Comparison of ENCODE assay signal across 1 cellular context in the genomic region with DNA sequence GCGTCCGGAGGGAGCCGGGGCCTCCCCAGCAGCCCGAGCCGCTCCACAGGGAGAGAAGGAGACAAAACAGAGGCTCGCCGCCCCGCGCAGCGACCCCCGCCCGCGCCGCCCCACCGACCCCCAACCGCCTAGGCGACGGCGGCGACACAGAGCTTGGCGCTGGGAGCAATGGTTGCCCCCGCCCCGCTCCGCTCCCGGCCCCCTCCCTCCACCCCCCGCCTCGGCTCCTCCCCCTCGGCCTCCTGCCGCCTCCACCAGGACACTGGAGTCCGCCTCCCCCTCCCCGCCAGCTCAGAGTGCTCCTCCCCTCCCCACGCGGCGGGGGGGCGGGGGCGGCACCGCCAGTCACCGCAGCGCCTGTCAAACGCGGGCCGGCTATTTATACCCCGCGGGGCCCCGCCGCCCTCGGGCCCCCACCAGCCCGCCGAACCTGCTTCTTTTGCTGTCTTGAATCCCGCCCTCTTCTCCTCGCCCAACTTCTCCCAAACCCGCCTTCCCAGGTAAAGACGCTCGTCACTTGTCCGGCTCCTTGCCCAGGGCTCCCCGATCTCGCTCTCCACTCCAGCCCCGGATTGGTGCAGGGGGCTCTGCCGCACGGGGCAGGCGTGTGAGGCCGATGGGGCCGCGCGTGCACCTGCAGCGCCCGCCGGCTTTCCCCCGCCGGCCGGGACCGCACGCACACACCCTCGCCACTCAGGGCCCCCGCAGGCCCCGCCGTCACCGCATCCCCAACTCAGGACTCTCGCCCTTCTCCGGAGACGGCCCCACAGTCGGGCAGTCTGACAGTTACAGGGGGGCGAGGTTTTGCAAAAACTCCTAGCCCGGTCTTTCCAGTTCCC.
TF ChIP-seq lines count a peak whose summit lies in the region.

Gene ELF2, minus strand, starts transcription at position 170 of the 839 bp plus-strand sequence. CDS start 39,517 bp downstream, outside the sequence.

TF ChIP-seq in GM23338, 12 proteins besides CTCF, POLR2A, EP300 and RAD21 (continued from another document):
- TF ChIP-seq ZNF462 (CRISPR knock-in tag; IDR thresholded peaks at IDR 0.05) = no peak
